In the genomic region with DNA sequence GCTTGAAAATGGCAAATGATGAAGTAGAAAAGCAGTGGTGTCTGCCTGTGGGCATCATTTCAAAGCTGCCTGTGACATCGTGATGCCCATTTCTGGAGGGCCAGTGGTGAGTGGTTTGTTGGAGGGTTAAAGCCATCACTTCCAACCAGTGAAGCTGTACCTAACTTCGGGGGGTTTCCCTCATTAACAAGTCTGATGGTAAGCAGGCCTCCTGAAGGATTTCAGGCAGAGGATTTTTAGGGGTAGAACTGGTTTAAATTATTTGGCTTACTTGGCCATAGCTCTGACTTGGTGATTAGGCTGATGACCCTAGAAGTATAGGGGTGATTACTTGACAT, we compare ENCODE assay signal across 1 cellular context.
TF ChIP-seq lines count a peak whose summit lies in the region.

No MANE protein-coding gene starts in this region.

TF ChIP-seq in GM12878, 131 proteins besides CTCF, POLR2A, EP300 and RAD21 (continued from another document):
- TF ChIP-seq, protein P1, sequence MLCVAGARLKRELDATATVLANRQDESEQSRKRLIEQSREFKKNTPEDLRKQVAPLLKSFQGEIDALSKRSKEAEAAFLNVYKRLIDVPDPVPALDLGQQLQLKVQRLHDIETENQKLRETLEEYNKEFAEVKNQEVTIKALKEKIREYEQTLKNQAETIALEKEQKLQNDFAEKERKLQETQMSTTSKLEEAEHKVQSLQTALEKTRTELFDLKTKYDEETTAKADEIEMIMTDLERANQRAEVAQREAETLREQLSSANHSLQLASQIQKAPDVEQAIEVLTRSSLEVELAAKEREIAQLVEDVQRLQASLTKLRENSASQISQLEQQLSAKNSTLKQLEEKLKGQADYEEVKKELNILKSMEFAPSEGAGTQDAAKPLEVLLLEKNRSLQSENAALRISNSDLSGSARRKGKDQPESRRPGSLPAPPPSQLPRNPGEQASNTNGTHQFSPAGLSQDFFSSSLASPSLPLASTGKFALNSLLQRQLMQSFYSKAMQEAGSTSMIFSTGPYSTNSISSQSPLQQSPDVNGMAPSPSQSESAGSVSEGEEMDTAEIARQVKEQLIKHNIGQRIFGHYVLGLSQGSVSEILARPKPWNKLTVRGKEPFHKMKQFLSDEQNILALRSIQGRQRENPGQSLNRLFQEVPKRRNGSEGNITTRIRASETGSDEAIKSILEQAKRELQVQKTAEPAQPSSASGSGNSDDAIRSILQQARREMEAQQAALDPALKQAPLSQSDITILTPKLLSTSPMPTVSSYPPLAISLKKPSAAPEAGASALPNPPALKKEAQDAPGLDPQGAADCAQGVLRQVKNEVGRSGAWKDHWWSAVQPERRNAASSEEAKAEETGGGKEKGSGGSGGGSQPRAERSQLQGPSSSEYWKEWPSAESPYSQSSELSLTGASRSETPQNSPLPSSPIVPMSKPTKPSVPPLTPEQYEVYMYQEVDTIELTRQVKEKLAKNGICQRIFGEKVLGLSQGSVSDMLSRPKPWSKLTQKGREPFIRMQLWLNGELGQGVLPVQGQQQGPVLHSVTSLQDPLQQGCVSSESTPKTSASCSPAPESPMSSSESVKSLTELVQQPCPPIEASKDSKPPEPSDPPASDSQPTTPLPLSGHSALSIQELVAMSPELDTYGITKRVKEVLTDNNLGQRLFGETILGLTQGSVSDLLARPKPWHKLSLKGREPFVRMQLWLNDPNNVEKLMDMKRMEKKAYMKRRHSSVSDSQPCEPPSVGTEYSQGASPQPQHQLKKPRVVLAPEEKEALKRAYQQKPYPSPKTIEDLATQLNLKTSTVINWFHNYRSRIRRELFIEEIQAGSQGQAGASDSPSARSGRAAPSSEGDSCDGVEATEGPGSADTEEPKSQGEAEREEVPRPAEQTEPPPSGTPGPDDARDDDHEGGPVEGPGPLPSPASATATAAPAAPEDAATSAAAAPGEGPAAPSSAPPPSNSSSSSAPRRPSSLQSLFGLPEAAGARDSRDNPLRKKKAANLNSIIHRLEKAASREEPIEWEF (IDR thresholded peaks at IDR 0.05; ENCODE audit: insufficient replicate concordance, low read depth, low read length): no peak
- TF ChIP-seq, protein P2, sequence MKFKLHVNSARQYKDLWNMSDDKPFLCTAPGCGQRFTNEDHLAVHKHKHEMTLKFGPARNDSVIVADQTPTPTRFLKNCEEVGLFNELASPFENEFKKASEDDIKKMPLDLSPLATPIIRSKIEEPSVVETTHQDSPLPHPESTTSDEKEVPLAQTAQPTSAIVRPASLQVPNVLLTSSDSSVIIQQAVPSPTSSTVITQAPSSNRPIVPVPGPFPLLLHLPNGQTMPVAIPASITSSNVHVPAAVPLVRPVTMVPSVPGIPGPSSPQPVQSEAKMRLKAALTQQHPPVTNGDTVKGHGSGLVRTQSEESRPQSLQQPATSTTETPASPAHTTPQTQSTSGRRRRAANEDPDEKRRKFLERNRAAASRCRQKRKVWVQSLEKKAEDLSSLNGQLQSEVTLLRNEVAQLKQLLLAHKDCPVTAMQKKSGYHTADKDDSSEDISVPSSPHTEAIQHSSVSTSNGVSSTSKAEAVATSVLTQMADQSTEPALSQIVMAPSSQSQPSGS (IDR thresholded peaks at IDR 0.05; ENCODE audit: low read length): 0 out of 2 replicates have a peak, but pooled peaks have one; percentile 3
